Comparison of ENCODE assay signal across 14 cellular contexts in genomic region chr1:165738794-165739193, GRCh38. TPM values are rescaled to one million over a fixed set of nuclear protein-coding genes. Genes with fewer than 3 reads are reported as not detected.
DNase-seq lines count a peak whose midpoint lies in the region; ATAC-seq and TF ChIP-seq lines count a peak whose summit lies in the region.
"Had no signal": no experiment of that assay in that cellular context is flagged by ENCODE, and none has a peak within 500 bp of the region (broad histone marks: within the 10 kb centered on the region; RNA-seq: fewer than 3 reads in every experiment).

No MANE protein-coding gene starts in this region.

- H2BK5ac ChIP-seq in neuronal stem cell (ENCODE audit: low read length), result no peak overlapping the region

- CTCF ChIA-PET in activated naive CD4-positive, alpha-beta T cell treated with anti-CD3 and anti-CD28 coated beads, Interleukin-2, amount 10 ng/mL, durations not matched to agents 7 days and 5 days (lab: Charles Lee), result interaction anchor here (0.9 kb wide), 1 partner anchor 10 kb away, joined by 3 read pairs; no protein-coding TSS in a partner anchor

- no peaks in the 10 kb centered on the region for H3K79me1 ChIP-seq in neuronal stem cell (ENCODE audit: low read depth, low read length)

- H3K4me2 ChIP-seq in DOHH2 (ENCODE audit: low read length), result peak overlapping the region; percentile 62
- H3K4me2 ChIP-seq in neuronal stem cell (ENCODE audit: insufficient read depth, low read length, poor library complexity, severe bottlenecking), result no peak overlapping the region

- no peaks in the 10 kb centered on the region for H3K27me3 ChIP-seq in DOHH2 (ENCODE audit: control insufficient read depth, low read length)
- no peaks in the 10 kb centered on the region for H3K27me3 ChIP-seq in stomach
- no peaks in the 10 kb centered on the region for H3K27me3 ChIP-seq in neuronal stem cell (ENCODE audit: control insufficient read depth in 3 of 3, insufficient read depth in 3 of 3, low read depth in 1 of 3, low read length in 3 of 3)

- no peak overlapping the region for H3K4ac ChIP-seq in neuronal stem cell (ENCODE audit: low read length)

- no peak overlapping the region for H2AFZ ChIP-seq in neuronal stem cell (ENCODE audit: low read length)

- H3K27ac Mint-ChIP-seq in natural killer cell treated with Interleukin-12 subunit alpha and Interleukin-12 subunit beta and Interleukin-15 and Interleukin-18, amount 100 ng/mL, for 72 hours, result no peak overlapping the region
- H3K27ac Mint-ChIP-seq in activated naive CD4-positive, alpha-beta T cell treated with anti-CD3 and anti-CD28 coated beads, Interleukin-2, amount 10 ng/mL, durations not matched to agents 7 days and 5 days, result no peak overlapping the region
- H3K27ac Mint-ChIP-seq: mesothelial cell of epicardium; stimulated activated naive CD8-positive, alpha-beta T cell treated with anti-CD3 and anti-CD28 coated beads, Interleukin-15, Interleukin-2, amounts not matched to agents 100 ng/mL and 50 ng/mL, for 24 hours had no signal

- H4K91ac ChIP-seq in neuronal stem cell (ENCODE audit: low read depth, low read length, poor library complexity), result no peak overlapping the region

- TF ChIP-seq CTCF in DOHH2 (IDR thresholded peaks at IDR 0.05; ENCODE audit: low read depth, low read length, poor library complexity, severe bottlenecking), result no peak
- TF ChIP-seq CTCF in stomach (IDR thresholded peaks at IDR 0.05), result no peak

- H2BK120ac ChIP-seq in neuronal stem cell (ENCODE audit: low read depth, low read length), result no peak overlapping the region

- H3K9me3 ChIP-seq in DOHH2 (ENCODE audit: control insufficient read depth, insufficient read depth, low read length) (no peaks in the 10 kb centered on the region), stomach (no peaks in the 10 kb centered on the region), neuronal stem cell (replicated peaks in 1 of 2; ENCODE audit: control insufficient read depth in 2 of 2, insufficient read depth in 1 of 2, low read depth in 1 of 2, low read length in 2 of 2) (peaks cover 0 to 13% of the 10 kb centered on the region in 2 donors)

- no peak overlapping the region for H3K18ac ChIP-seq in neuronal stem cell (ENCODE audit: low read length)

- no peak overlapping the region for H3K23ac ChIP-seq in neuronal stem cell (ENCODE audit: low read depth, low read length, poor library complexity)

- peaks cover 0 to 3% of the 10 kb centered on the region in 2 donors for H3K4me1 Mint-ChIP-seq in natural killer cell treated with Interleukin-12 subunit alpha and Interleukin-12 subunit beta and Interleukin-15 and Interleukin-18, amount 100 ng/mL, for 72 hours (ENCODE audit: low read depth in 2 of 2)
- no peaks in the 10 kb centered on the region for H3K4me1 Mint-ChIP-seq in activated naive CD4-positive, alpha-beta T cell treated with anti-CD3 and anti-CD28 coated beads, Interleukin-2, amount 10 ng/mL, durations not matched to agents 7 days and 5 days
- H3K4me1 Mint-ChIP-seq: mesothelial cell of epicardium had no signal

- H3K4me3 ChIP-seq in DOHH2 (ENCODE audit: low read length) (peak overlapping the region; percentile 38), stomach (no peak overlapping the region), neuronal stem cell (ENCODE audit: low read length in 2 of 2) (no peak overlapping the region)
- H3K4me3 ChIP-seq: skin epidermis had no signal

- peaks cover 56% of the 10 kb centered on the region for H3K36me3 ChIP-seq in DOHH2 (ENCODE audit: control insufficient read depth, low read length)
- peaks cover 29 to 91% (median 79%) of the 10 kb centered on the region in 4 donors for H3K36me3 ChIP-seq in stomach
- peaks cover 3 to 59% of the 10 kb centered on the region in 2 donors for H3K36me3 ChIP-seq in neuronal stem cell (replicated peaks in 1 of 2; ENCODE audit: control insufficient read depth in 2 of 2, insufficient read depth in 2 of 2, low read length in 2 of 2)

- H4K8ac ChIP-seq in neuronal stem cell (ENCODE audit: low read depth, low read length), result no peak overlapping the region

- WGBS in stomach, 5 donors, result 90 to 97% (median 96%) methylated on average over 1 of the region's 1 CpG
- no CpG with 5 or more reads among the region's 1 CpG for WGBS in neuronal stem cell (ENCODE audit: extremely low coverage in 2 of 2, insufficient read length in 2 of 2, insufficient replicate concordance in 1 of 2), 2 donors

- H3K4me3 Mint-ChIP-seq in natural killer cell treated with Interleukin-12 subunit alpha and Interleukin-12 subunit beta and Interleukin-15 and Interleukin-18, amount 100 ng/mL, for 72 hours, result no peak overlapping the region
- H3K4me3 Mint-ChIP-seq in activated naive CD4-positive, alpha-beta T cell treated with anti-CD3 and anti-CD28 coated beads, Interleukin-2, amount 10 ng/mL, durations not matched to agents 7 days and 5 days, result no peak overlapping the region
- H3K4me3 Mint-ChIP-seq: mesothelial cell of epicardium; stimulated activated naive CD8-positive, alpha-beta T cell treated with anti-CD3 and anti-CD28 coated beads, Interleukin-15, Interleukin-2, amounts not matched to agents 100 ng/mL and 50 ng/mL, for 24 hours had no signal

- H3K9ac ChIP-seq in neuronal stem cell (ENCODE audit: low read depth, low read length, poor library complexity), result no peak overlapping the region

- no peak overlapping the region; the same call in 1 of the 2 replicates for H3K27ac ChIP-seq in DOHH2 (ENCODE audit: low read depth, low read length)
- no peak overlapping the region for H3K27ac ChIP-seq in stomach
- H3K27ac ChIP-seq in neuronal stem cell (replicated peaks; ENCODE audit: low read length), result no peak overlapping the region
- H3K27ac ChIP-seq: skin epidermis had no signal

- ATAC-seq in GM19452 (IDR thresholded peaks at IDR 0.05; ENCODE audit: unreplicated experiment) (peak; percentile 98), HG02970 (IDR thresholded peaks at IDR 0.05; ENCODE audit: low FRiP score, unreplicated experiment) (peak; percentile 57)
- no peak for ATAC-seq in natural killer cell treated with Interleukin-12 subunit alpha and Interleukin-12 subunit beta and Interleukin-15 and Interleukin-18, amount 100 ng/mL, for 72 hours

- H3F3A ChIP-seq in DOHH2 (ENCODE audit: control insufficient read depth, insufficient read depth), result 0 out of 2 replicates have a peak, but pooled peaks cover 2% of the 10 kb centered on the region

- no peak overlapping the region for H2BK15ac ChIP-seq in neuronal stem cell (ENCODE audit: low read length)

- no peak for TF ChIP-seq POLR2A in stomach (IDR thresholded peaks at IDR 0.05)

- H3K36me3 Mint-ChIP-seq in natural killer cell treated with Interleukin-12 subunit alpha and Interleukin-12 subunit beta and Interleukin-15 and Interleukin-18, amount 100 ng/mL, for 72 hours, result peaks cover 29% of the 10 kb centered on the region
- peaks cover 46% of the 10 kb centered on the region for H3K36me3 Mint-ChIP-seq in activated naive CD4-positive, alpha-beta T cell treated with anti-CD3 and anti-CD28 coated beads, Interleukin-2, amount 10 ng/mL, durations not matched to agents 7 days and 5 days

- intact Hi-C loops in stomach (cut with DNase I; ENCODE audit: low total_unique reads), result no loop called here

- peaks cover 23% of the 10 kb centered on the region for H3K4me1 ChIP-seq in DOHH2 (ENCODE audit: control insufficient read depth, low read length)
- no peaks in the 10 kb centered on the region for H3K4me1 ChIP-seq in stomach
- H3K4me1 ChIP-seq in neuronal stem cell (ENCODE audit: control insufficient read depth in 2 of 2, insufficient read depth in 1 of 2, low read depth in 1 of 2, low read length in 2 of 2), result no peaks in the 10 kb centered on the region

- peaks cover 10% of the 10 kb centered on the region for H3K79me2 ChIP-seq in DOHH2 (ENCODE audit: control insufficient read depth, low read length)

- H3K9me2 ChIP-seq in DOHH2 (replicated peaks; ENCODE audit: control insufficient read depth, low read length), result no peaks in the 10 kb centered on the region

- DNase-seq in NCI-H2107 (lab: John Stamatoyannopoulos, UW) (peak; percentile 9), stomach (no peak), neuronal stem cell (ENCODE audit: low spot score) (no peak)
- DNase-seq in natural killer cell treated with Interleukin-12 subunit alpha and Interleukin-12 subunit beta and Interleukin-15 and Interleukin-18, amount 100 ng/mL, for 72 hours (ENCODE audit: low spot score), result no peak
- DNase-seq in activated naive CD4-positive, alpha-beta T cell treated with anti-CD3 and anti-CD28 coated beads, Interleukin-2, amount 10 ng/mL, durations not matched to agents 7 days and 5 days, result no peak
- DNase-seq: activated T-cell treated with anti-CD3 and anti-CD28 coated beads for 4 hours, NCI-H2171, SW 1271 had no signal

- H2AK5ac ChIP-seq in neuronal stem cell (ENCODE audit: low read depth, low read length), result no peak overlapping the region

- no peaks in the 10 kb centered on the region for H3K9me3 Mint-ChIP-seq in natural killer cell treated with Interleukin-12 subunit alpha and Interleukin-12 subunit beta and Interleukin-15 and Interleukin-18, amount 100 ng/mL, for 72 hours
- no peaks in the 10 kb centered on the region for H3K9me3 Mint-ChIP-seq in activated naive CD4-positive, alpha-beta T cell treated with anti-CD3 and anti-CD28 coated beads, Interleukin-2, amount 10 ng/mL, durations not matched to agents 7 days and 5 days
- H3K9me3 Mint-ChIP-seq: mesothelial cell of epicardium; stimulated activated naive CD8-positive, alpha-beta T cell treated with anti-CD3 and anti-CD28 coated beads, Interleukin-15, Interleukin-2, amounts not matched to agents 100 ng/mL and 50 ng/mL, for 24 hours had no signal

- no peak overlapping the region for H3K14ac ChIP-seq in neuronal stem cell (ENCODE audit: low read length)

- no peak overlapping the region for H2BK12ac ChIP-seq in neuronal stem cell (ENCODE audit: low read length)

- peaks cover 13% of the 10 kb centered on the region; the same call in 1 of the 2 replicates for H4K20me1 ChIP-seq in DOHH2 (ENCODE audit: control insufficient read depth, insufficient read depth, low read depth, low read length)

- no peaks in the 10 kb centered on the region for H3K27me3 Mint-ChIP-seq in natural killer cell treated with Interleukin-12 subunit alpha and Interleukin-12 subunit beta and Interleukin-15 and Interleukin-18, amount 100 ng/mL, for 72 hours
- no peaks in the 10 kb centered on the region for H3K27me3 Mint-ChIP-seq in activated naive CD4-positive, alpha-beta T cell treated with anti-CD3 and anti-CD28 coated beads, Interleukin-2, amount 10 ng/mL, durations not matched to agents 7 days and 5 days
- H3K27me3 Mint-ChIP-seq: stimulated activated naive CD8-positive, alpha-beta T cell treated with anti-CD3 and anti-CD28 coated beads, Interleukin-15, Interleukin-2, amounts not matched to agents 100 ng/mL and 50 ng/mL, for 24 hours had no signal

- no peak for TF ChIP-seq EP300 in stomach (IDR thresholded peaks at IDR 0.05)

RNA-seq across cellular contexts. Expression of gene TMCO1, which starts 29.9 kb away (rescaled TPM):
- total RNA-seq in natural killer cell treated with Interleukin-12 subunit alpha and Interleukin-12 subunit beta and Interleukin-15 and Interleukin-18, amount 100 ng/mL, for 72 hours, result 100 to 1,000 TPM in 1 of 2 donors, 10 to 100 TPM in 1; 62.6 to 101 TPM
- 10 to 100 TPM in 4 of 5 donors, 1 to 10 TPM in 1; 6.7 to 69.2 (median 35.0) TPM for total RNA-seq in stomach
- polyA plus RNA-seq in stomach, result 10 to 100 TPM; 24.4 to 56.0 (median 44.5) TPM
- polyA plus RNA-seq in neuronal stem cell (2013, experiment 1 of 2), result 103 TPM
- 115 TPM for polyA plus RNA-seq in neuronal stem cell (2013, experiment 2 of 2)

RNA-seq across cellular contexts. Expression of gene ALDH9A1, which starts 40.4 kb away (rescaled TPM):
- total RNA-seq in natural killer cell treated with Interleukin-12 subunit alpha and Interleukin-12 subunit beta and Interleukin-15 and Interleukin-18, amount 100 ng/mL, for 72 hours, result 10 to 100 TPM; 44.0 to 49.2 TPM
- 100 to 1,000 TPM in 1 of 5 donors, 10 to 100 TPM in 3, under 1 TPM in 1; 0.87 to 101 (median 45.9) TPM for total RNA-seq in stomach
- 10 to 100 TPM; 25.2 to 51.0 (median 35.8) TPM for polyA plus RNA-seq in stomach
- 40.5 TPM for polyA plus RNA-seq in neuronal stem cell (2013, experiment 1 of 2)
- polyA plus RNA-seq in neuronal stem cell (2013, experiment 2 of 2), result 42.0 TPM

Comparison
In these comparisons a context has a peak if more than half of its experiments do, and no peak if none do; other contexts are left out.
1. ATAC-seq: peak in GM19452 (single experiment) and HG02970 (single experiment); none in natural killer cell treated with Interleukin-12 subunit alpha and Interleukin-12 subunit beta and Interleukin-15 and Interleukin-18, amount 100 ng/mL, for 72 hours (0 of 2).